ENCODE assay signal across 8 cellular contexts in the genomic region with DNA sequence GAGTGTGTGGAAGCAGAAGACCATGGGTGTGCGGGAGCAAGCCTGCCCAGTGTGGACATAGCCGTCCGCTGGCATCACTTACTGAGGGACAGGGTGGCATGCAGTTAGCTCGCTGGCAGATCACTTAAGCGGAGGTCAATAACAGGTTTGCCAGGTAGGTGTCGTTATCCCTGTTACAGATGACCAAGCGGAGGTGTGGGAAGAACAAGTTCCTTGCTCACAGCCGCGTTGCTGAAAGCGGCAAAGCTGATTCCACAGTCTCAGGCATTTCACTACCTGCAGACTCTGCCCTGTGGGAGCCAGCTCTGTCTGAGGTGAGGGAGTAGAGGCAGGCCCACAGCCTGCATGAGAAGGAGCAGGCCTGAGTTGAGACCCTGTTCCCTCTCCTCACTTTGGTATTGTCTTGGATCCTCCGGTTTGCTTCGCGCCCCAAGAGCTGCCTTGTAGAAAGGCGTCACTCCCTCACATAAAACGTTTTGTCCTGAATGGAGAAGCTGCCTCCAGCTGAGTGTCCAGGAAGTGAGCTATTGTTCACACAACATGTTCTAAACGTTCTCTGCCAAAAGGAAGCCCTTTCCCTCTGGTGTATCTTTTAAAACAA.
DNase-seq lines count a peak whose midpoint lies in the region; TF ChIP-seq lines count a peak whose summit lies in the region.

No MANE protein-coding gene starts in this region.

- DNase-seq in COLO668 (lab: John Stamatoyannopoulos, UW; ENCODE audit: unreplicated experiment) (peak; percentile 47), NCI-H345 (lab: John Stamatoyannopoulos, UW) (peak; percentile 74), endothelial cell (ENCODE audit: low spot score) (no peak), mesenteric fat pad (ENCODE audit: low spot score) (no peak), activated gamma-delta T cell (lab: John Stamatoyannopoulos, UW) (no peak), NCI-H82 (lab: John Stamatoyannopoulos, UW) (no peak)
- no peak for DNase-seq in activated CD8-positive, alpha-beta memory T cell treated with anti-CD3 and anti-CD28 coated beads for 24 hours

- no peak for TF ChIP-seq RAD21 in neural cell (conservative IDR thresholded peaks at IDR 0.05)

- H3K4me3 ChIP-seq in neural cell (ENCODE audit: low read length), result no peak overlapping the region

- H3K4me2 ChIP-seq in neural cell (ENCODE audit: low read length), result no peak overlapping the region

- peak overlapping the region; percentile 21 for H3K9ac ChIP-seq in neural cell (ENCODE audit: low read length)

- no peaks in the 10 kb centered on the region for H3K9me2 ChIP-seq in neural cell (ENCODE audit: insufficient read depth, low read length)

- H3F3A ChIP-seq in neural cell (ENCODE audit: insufficient read depth, low read length, poor library complexity, severe bottlenecking), result no peaks in the 10 kb centered on the region

- H3K27me3 ChIP-seq in neural cell (ENCODE audit: insufficient read depth, low read depth, low read length), result no peaks in the 10 kb centered on the region

- no peak overlapping the region for H3K27ac ChIP-seq in neural cell (ENCODE audit: low read length)

- H3K27me3 Mint-ChIP-seq in endothelial cell (ENCODE audit: unreplicated experiment), result no peaks in the 10 kb centered on the region

- peaks cover 3% of the 10 kb centered on the region for H3K36me3 Mint-ChIP-seq in endothelial cell (ENCODE audit: low read depth, unreplicated experiment)

- no peaks in the 10 kb centered on the region for H3K79me2 ChIP-seq in neural cell (replicated peaks; ENCODE audit: insufficient read depth, low read length)

- no peak for TF ChIP-seq EP300 in neural cell (conservative IDR thresholded peaks at IDR 0.05; ENCODE audit: poor library complexity, severe bottlenecking)

- H3K9me3 Mint-ChIP-seq in endothelial cell (ENCODE audit: unreplicated experiment), result no peaks in the 10 kb centered on the region

- no peaks in the 10 kb centered on the region for H4K20me1 ChIP-seq in neural cell (ENCODE audit: insufficient read depth)

- peak overlapping the region; percentile 77 for H3K4me3 Mint-ChIP-seq in endothelial cell (ENCODE audit: unreplicated experiment)

- TF ChIP-seq CTCF in endothelial cell (IDR thresholded peaks at IDR 0.05; ENCODE audit: unreplicated experiment) (no peak), neural cell (IDR thresholded peaks at IDR 0.05; ENCODE audit: poor library complexity, severe bottlenecking) (no peak)

- H3K36me3 ChIP-seq in neural cell (ENCODE audit: insufficient read depth, low read length), result no peaks in the 10 kb centered on the region

- H3K27ac Mint-ChIP-seq in endothelial cell (ENCODE audit: unreplicated experiment), result peak overlapping the region; percentile 92

- peaks cover 61% of the 10 kb centered on the region for H3K4me1 Mint-ChIP-seq in endothelial cell (ENCODE audit: unreplicated experiment)

- no peaks in the 10 kb centered on the region for H3K9me3 ChIP-seq in neural cell (ENCODE audit: low read length)

- no peak overlapping the region for H2AFZ ChIP-seq in neural cell (ENCODE audit: low read depth, low read length)

TF ChIP-seq in neural cell, 6 proteins besides CTCF, POLR2A, EP300 and RAD21:
- TF ChIP-seq POLR2AphosphoS5 (IDR thresholded peaks at IDR 0.05) (no peak), EZH2 (IDR thresholded peaks at IDR 0.05; ENCODE audit: borderline replicate concordance, insufficient read depth, low read length, poor library complexity, severe bottlenecking) (no peak), MXI1 (conservative IDR thresholded peaks at IDR 0.05; ENCODE audit: poor library complexity, severe bottlenecking) (no peak)
- TF ChIP-seq, protein P1, sequence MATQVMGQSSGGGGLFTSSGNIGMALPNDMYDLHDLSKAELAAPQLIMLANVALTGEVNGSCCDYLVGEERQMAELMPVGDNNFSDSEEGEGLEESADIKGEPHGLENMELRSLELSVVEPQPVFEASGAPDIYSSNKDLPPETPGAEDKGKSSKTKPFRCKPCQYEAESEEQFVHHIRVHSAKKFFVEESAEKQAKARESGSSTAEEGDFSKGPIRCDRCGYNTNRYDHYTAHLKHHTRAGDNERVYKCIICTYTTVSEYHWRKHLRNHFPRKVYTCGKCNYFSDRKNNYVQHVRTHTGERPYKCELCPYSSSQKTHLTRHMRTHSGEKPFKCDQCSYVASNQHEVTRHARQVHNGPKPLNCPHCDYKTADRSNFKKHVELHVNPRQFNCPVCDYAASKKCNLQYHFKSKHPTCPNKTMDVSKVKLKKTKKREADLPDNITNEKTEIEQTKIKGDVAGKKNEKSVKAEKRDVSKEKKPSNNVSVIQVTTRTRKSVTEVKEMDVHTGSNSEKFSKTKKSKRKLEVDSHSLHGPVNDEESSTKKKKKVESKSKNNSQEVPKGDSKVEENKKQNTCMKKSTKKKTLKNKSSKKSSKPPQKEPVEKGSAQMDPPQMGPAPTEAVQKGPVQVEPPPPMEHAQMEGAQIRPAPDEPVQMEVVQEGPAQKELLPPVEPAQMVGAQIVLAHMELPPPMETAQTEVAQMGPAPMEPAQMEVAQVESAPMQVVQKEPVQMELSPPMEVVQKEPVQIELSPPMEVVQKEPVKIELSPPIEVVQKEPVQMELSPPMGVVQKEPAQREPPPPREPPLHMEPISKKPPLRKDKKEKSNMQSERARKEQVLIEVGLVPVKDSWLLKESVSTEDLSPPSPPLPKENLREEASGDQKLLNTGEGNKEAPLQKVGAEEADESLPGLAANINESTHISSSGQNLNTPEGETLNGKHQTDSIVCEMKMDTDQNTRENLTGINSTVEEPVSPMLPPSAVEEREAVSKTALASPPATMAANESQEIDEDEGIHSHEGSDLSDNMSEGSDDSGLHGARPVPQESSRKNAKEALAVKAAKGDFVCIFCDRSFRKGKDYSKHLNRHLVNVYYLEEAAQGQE (IDR thresholded peaks at IDR 0.05; ENCODE audit: borderline replicate concordance), result no peak

Comparison
In these comparisons a context has a peak if more than half of its experiments do, and no peak if none do; other contexts are left out.
1. DNase-seq: peak in COLO668 (single experiment) and NCI-H345 (single experiment); none in endothelial cell (single experiment), mesenteric fat pad (single experiment), activated gamma-delta T cell (single experiment), NCI-H82 (single experiment) and activated CD8-positive, alpha-beta memory T cell treated with anti-CD3 and anti-CD28 coated beads for 24 hours (single experiment).